22 cellular contexts compared by ENCODE assay signal in genomic region chr1:207076181-207076949, GRCh38. TPM values are rescaled to one million over a fixed set of nuclear protein-coding genes. Genes with fewer than 3 reads are reported as not detected.
DNase-seq lines count a peak whose midpoint lies in the region; ATAC-seq and TF ChIP-seq lines count a peak whose summit lies in the region.
"Had no signal": no experiment of that assay in that cellular context is flagged by ENCODE, and none has a peak within 500 bp of the region (broad histone marks: within the 10 kb centered on the region; RNA-seq: fewer than 3 reads in every experiment).

No MANE protein-coding gene starts in this region.

- H3K4me1 Mint-ChIP-seq in T-cell (peaks cover 8 to 16% (median 13%) of the 10 kb centered on the region in 3 donors), GM23338 (peaks cover 13% of the 10 kb centered on the region; the same call in 2 of the 3 replicates)

- H3K36me3 Mint-ChIP-seq in T-cell, result peaks cover 4% of the 10 kb centered on the region
- peaks cover 4% of the 10 kb centered on the region; the same call in 2 of the 3 replicates for H3K36me3 Mint-ChIP-seq in GM23338 (ENCODE audit: low read depth)

- H3F3A ChIP-seq in GM23338 (replicated peaks; ENCODE audit: low read depth), result no peaks in the 10 kb centered on the region

- H3K9me3 Mint-ChIP-seq in T-cell, result no peaks in the 10 kb centered on the region
- no peaks in the 10 kb centered on the region for H3K9me3 Mint-ChIP-seq in GM23338

- peaks cover 61% of the 10 kb centered on the region for H3K36me3 ChIP-seq in left ventricle myocardium inferior
- peaks cover 30% of the 10 kb centered on the region for H3K36me3 ChIP-seq in right atrium auricular region
- peaks cover 2% of the 10 kb centered on the region; the same call in 1 of the 2 replicates for H3K36me3 ChIP-seq in GM23338 (ENCODE audit: insufficient read depth)

- H3K9me3 ChIP-seq in left ventricle myocardium inferior (replicated peaks), result no peaks in the 10 kb centered on the region
- no peaks in the 10 kb centered on the region for H3K9me3 ChIP-seq in right atrium auricular region

- POLR2A ChIA-PET in T-cell (lab: Charles Lee), result no interaction called here

- TF ChIP-seq CTCF in left ventricle myocardium inferior (IDR thresholded peaks at IDR 0.05; ENCODE audit: borderline replicate concordance), result no peak
- no peak for TF ChIP-seq CTCF in right atrium auricular region (IDR thresholded peaks at IDR 0.05)
- TF ChIP-seq CTCF in cardiac fibroblast (IDR thresholded peaks at IDR 0.05; ENCODE audit: low read depth, low read length), result no peak
- no peak for TF ChIP-seq CTCF in fibroblast of the aortic adventitia (IDR thresholded peaks at IDR 0.05; ENCODE audit: insufficient read depth, low read length)
- no peak for TF ChIP-seq CTCF in GM23338 (conservative IDR thresholded peaks at IDR 0.05; ENCODE audit: low read depth in 2 of 2)

- ATAC-seq in T-cell (replicated peaks in 1 of 4) (no peak), GM18867 (IDR thresholded peaks at IDR 0.05; ENCODE audit: unreplicated experiment) (no peak), GM23338 (no peak)
- ATAC-seq: HepG2 had no signal

- H3K27me3 Mint-ChIP-seq in T-cell (peaks cover 0 to 4% of the 10 kb centered on the region in 2 donors), GM23338 (ENCODE audit: insufficient read depth, low read depth, poor library complexity) (peaks cover 2% of the 10 kb centered on the region)

- H3K27ac Mint-ChIP-seq in T-cell (no peak overlapping the region), GM23338 (no peak overlapping the region)

- no peak overlapping the region for H3K4me3 Mint-ChIP-seq in T-cell
- no peak overlapping the region for H3K4me3 Mint-ChIP-seq in GM23338

- DNase-seq in left ventricle myocardium inferior (no peak), right atrium auricular region (ENCODE audit: low spot score) (no peak), cardiac fibroblast (ENCODE audit: low read depth in 2 of 2) (peak; percentile 13 to 21), fibroblast of the aortic adventitia (ENCODE audit: low read depth) (peak; percentile 60), T-cell (no peak), T1000 (lab: John Stamatoyannopoulos, UW) (no peak), GM23338 (ENCODE audit: low spot score) (no peak)
- DNase-seq: DMS 273 treated with DMSO at 0.1 percent for 48 hours; NCI-H1048; NCI-H1436 treated with DMSO at 0.1 percent for 48 hours; NCI-H2029 treated with DMSO at 0.1 percent for 48 hours; NCI-H2171 treated with DMSO at 0.1 percent for 48 hours; NCI-H446 treated with DMSO at 0.1 percent for 48 hours; NK-92 treated with Interleukin-12 subunit alpha and Interleukin-12 subunit beta, amount 100 ng/mL, for 24 hours; OCI-M1 had no signal

- H2AFZ ChIP-seq in GM23338, result no peak overlapping the region

- intact Hi-C loops in left ventricle myocardium inferior (cut with micrococcal nuclease), result no loop called here

- no peaks in the 10 kb centered on the region for H3K79me2 ChIP-seq in GM23338 (replicated peaks; ENCODE audit: insufficient read depth)

- H3K4me3 ChIP-seq in left ventricle myocardium inferior, result peak overlapping the region; percentile 5
- no peak overlapping the region for H3K4me3 ChIP-seq in right atrium auricular region
- H3K4me3 ChIP-seq in cardiac fibroblast (replicated peaks in 1 of 2; ENCODE audit: low read depth in 2 of 2, low read length in 2 of 2), result no peak overlapping the region
- no peak overlapping the region for H3K4me3 ChIP-seq in fibroblast of the aortic adventitia (ENCODE audit: low read depth, low read length)
- no peak overlapping the region for H3K4me3 ChIP-seq in GM23338

- H3K27me3 ChIP-seq in left ventricle myocardium inferior (ENCODE audit: low read depth) (no peaks in the 10 kb centered on the region), right atrium auricular region (no peaks in the 10 kb centered on the region), GM23338 (ENCODE audit: insufficient read depth) (no peaks in the 10 kb centered on the region)

- H4K20me1 ChIP-seq in GM23338 (replicated peaks; ENCODE audit: insufficient read depth), result peaks cover 3% of the 10 kb centered on the region; the same call in 1 of the 2 replicates

- CTCF ChIA-PET in T-cell (lab: Charles Lee), result interaction anchor here (0.6 to 1.5 kb wide), 8 partner anchors 7 to 425 kb away, joined by 3 to 7 read pairs (median 4); partner anchors contain the start of gene PFKFB2 (in 1 of the 2)

- no peak overlapping the region for H3K4me2 ChIP-seq in GM23338
- H3K4me2 ChIP-seq: KMS-11 had no signal

- H3K27ac ChIP-seq in left ventricle myocardium inferior (replicated peaks), result peak overlapping the region; percentile 55
- no peak overlapping the region for H3K27ac ChIP-seq in right atrium auricular region
- no peak overlapping the region for H3K27ac ChIP-seq in GM23338 (ENCODE audit: low read depth)
- H3K27ac ChIP-seq: C4-2B, KMS-11 had no signal

- no peaks in the 10 kb centered on the region for H3K9me2 ChIP-seq in GM23338 (ENCODE audit: insufficient read depth)

- H3K4me1 ChIP-seq in left ventricle myocardium inferior (peaks cover 75% of the 10 kb centered on the region), right atrium auricular region (peaks cover 0 to 10% of the 10 kb centered on the region in 2 donors), GM23338 (ENCODE audit: insufficient read depth) (peaks cover 3% of the 10 kb centered on the region; the same call in 1 of the 2 replicates)

TF ChIP-seq in GM23338, 12 proteins besides CTCF, POLR2A, EP300 and RAD21 (continues in another document):
- TF ChIP-seq REST (IDR thresholded peaks at IDR 0.05; ENCODE audit: unreplicated experiment) (no peak), POLR2AphosphoS5 (IDR thresholded peaks at IDR 0.05; ENCODE audit: low read depth) (no peak), JUNB (IDR thresholded peaks at IDR 0.05; ENCODE audit: unreplicated experiment) (no peak), ZNF331 (CRISPR knock-in tag; IDR thresholded peaks at IDR 0.05; ENCODE audit: low read depth) (no peak)

RNA-seq across cellular contexts. Expression of gene C4BPB, which starts 12.3 kb away (rescaled TPM):
- total RNA-seq in left ventricle myocardium inferior, result 0.30 TPM
- total RNA-seq in right atrium auricular region, result not detected
- not detected in 2 replicates for total RNA-seq in fibroblast of the aortic adventitia (ENCODE audit: low replicate concordance)
- total RNA-seq in T-cell, result 1 to 10 TPM in 2 of 5 donors, under 1 TPM in 2, not detected in 1; 0.66 to 4.8 (median 1.0) TPM
- not detected in 2 replicates for total RNA-seq in GM23338 (2014; rRNA removed; shearing (Covaris generic))
- polyA plus RNA-seq in GM23338 (2016; fragmentation: Nextera tagmentation; extraction: Ambion mirVana), result not detected in 2 replicates
- total RNA-seq: MCF 10A, RPMI7951 had no signal

RNA-seq across cellular contexts. Expression of gene PFKFB2, which starts 23.3 kb away (rescaled TPM):
- total RNA-seq in left ventricle myocardium inferior, result 107 TPM
- 10 to 100 TPM; 11.8 to 27.5 TPM for total RNA-seq in right atrium auricular region
- total RNA-seq in fibroblast of the aortic adventitia (ENCODE audit: low replicate concordance), result 6.9 and 9.0 TPM in 2 replicates
- total RNA-seq in T-cell, result 1 to 10 TPM; 1.6 to 4.7 (median 3.2) TPM
- total RNA-seq in GM23338 (2014; rRNA removed; shearing (Covaris generic)), result 10.1 and 14.8 TPM in 2 replicates
- 3.8 and 4.9 TPM in 2 replicates for polyA plus RNA-seq in GM23338 (2016; fragmentation: Nextera tagmentation; extraction: Ambion mirVana)

RNA-seq across cellular contexts. Expression of gene YOD1, which starts 25.4 kb away (rescaled TPM):
- total RNA-seq in left ventricle myocardium inferior (4.2 TPM), right atrium auricular region (1 to 10 TPM; 3.5 to 4.7 TPM), fibroblast of the aortic adventitia (ENCODE audit: low replicate concordance) (3.5 and 10.1 TPM in 2 replicates), T-cell (10 to 100 TPM in 2 of 5 donors, 1 to 10 TPM in 3; 7.8 to 13.5 (median 8.7) TPM)
- 19.7 and 21.9 TPM in 2 replicates for total RNA-seq in GM23338 (2014; rRNA removed; shearing (Covaris generic))
- polyA plus RNA-seq in GM23338 (2016; fragmentation: Nextera tagmentation; extraction: Ambion mirVana), result 3.9 and 4.6 TPM in 2 replicates

RNA-seq across cellular contexts. Expression of gene C4BPA, which starts 27.7 kb away (rescaled TPM):
- total RNA-seq in left ventricle myocardium inferior (not detected), right atrium auricular region (1 to 10 TPM in 1 of 2 donors, not detected in 1; 3.6 TPM), fibroblast of the aortic adventitia (ENCODE audit: low replicate concordance) (not detected in 2 replicates), T-cell (under 1 TPM in 3 of 5 donors, not detected in 2; 0.60 to 0.72 (median 0.70) TPM)
- not detected in 2 replicates for total RNA-seq in GM23338 (2014; rRNA removed; shearing (Covaris generic))
- polyA plus RNA-seq in GM23338 (2016; fragmentation: Nextera tagmentation; extraction: Ambion mirVana), result not detected in 2 replicates
- total RNA-seq: A172, MCF 10A, RPMI7951 had no signal

RNA-seq across cellular contexts. Expression of gene C1orf116, which starts 43.8 kb away (rescaled TPM):
- total RNA-seq in left ventricle myocardium inferior (0.74 TPM), right atrium auricular region (under 1 TPM; 0.07 to 0.35 TPM), fibroblast of the aortic adventitia (ENCODE audit: low replicate concordance) (under 0.01 TPM in 1 of 2 replicates, not detected in the other), T-cell (under 1 TPM; 0.08 to 0.29 (median 0.14) TPM)
- 4.0 and 5.3 TPM in 2 replicates for total RNA-seq in GM23338 (2014; rRNA removed; shearing (Covaris generic))
- polyA plus RNA-seq in GM23338 (2016; fragmentation: Nextera tagmentation; extraction: Ambion mirVana), result 2.2 and 2.3 TPM in 2 replicates

Comparison
In these comparisons a context has a peak if more than half of its experiments do, and no peak if none do; other contexts are left out.
1. DNase-seq: peak in cardiac fibroblast (2 of 2) and fibroblast of the aortic adventitia (single experiment); none in left ventricle myocardium inferior (single experiment), right atrium auricular region (single experiment), T-cell (0 of 34), T1000 (single experiment) and GM23338 (single experiment).